ENCODE assay signal across 9 cellular contexts in genomic region chr22:46734830-46735453, GRCh38. TPM values are rescaled to one million over a fixed set of nuclear protein-coding genes. Genes with fewer than 3 reads are reported as not detected.
DNase-seq lines count a peak whose midpoint lies in the region; ATAC-seq, FAIRE-seq and TF ChIP-seq lines count a peak whose summit lies in the region.
"Had no signal": no experiment of that assay in that cellular context is flagged by ENCODE, and none has a peak within 500 bp of the region (broad histone marks: within the 10 kb centered on the region; RNA-seq: fewer than 3 reads in every experiment).

No MANE protein-coding gene starts in this region.

- H4K20me1 ChIP-seq in HepG2 (ENCODE audit: insufficient read depth, low read length), result peaks cover 18% of the 10 kb centered on the region

- no TSS peak for BruUV-seq in HepG2 (replicated peaks; lab: Mats Ljungman, UMichigan)

- no peak overlapping the region for H2AFZ ChIP-seq in HepG2 (ENCODE audit: low read length)

- TF ChIP-seq CTCF in HepG2 (CRISPR knock-in tag; IDR thresholded peaks at IDR 0.05), result no peak

- intact Hi-C loops in HepG2 (cut with micrococcal nuclease; ENCODE audit: unreplicated experiment), result loop anchor here (10.0 kb wide), 1 partner anchor 160 kb away; no protein-coding TSS in a partner anchor

- no peak for ATAC-seq in GM18505 (IDR thresholded peaks at IDR 0.05; ENCODE audit: unreplicated experiment)
- no peak for ATAC-seq in HepG2
- no peak for ATAC-seq in HG02884 (IDR thresholded peaks at IDR 0.05; ENCODE audit: unreplicated experiment)

- peak overlapping the region; percentile 87 for H3K4me2 ChIP-seq in HepG2 (ENCODE audit: low read depth, low read length)
- H3K4me2 ChIP-seq: KMS-11 had no signal

- peak overlapping the region in 1 of 3 experiments; percentile 79; a peak in 1 of 6 replicates for H3K4me3 ChIP-seq in HepG2 (replicated peaks in 1 of 3; ENCODE audit: insufficient read depth in 1 of 3, low read depth in 2 of 3, low read length in 3 of 3)

- CTCF ChIA-PET in HepG2 (lab: Yijun Ruan, JAX; ENCODE audit: low intra/inter-chr PET ratio, low total read pairs), result no interaction called here

- in situ Hi-C loops in HepG2 (cut with HindIII; ENCODE audit: extremely low pct_ligation_motif_present, low pct_unique_long_range_greater_than_20kb), result no loop called here

- no peaks in the 10 kb centered on the region for H3K9me3 ChIP-seq in HepG2 (ENCODE audit: low read length)

- peak; percentile 28 for DNase-seq in RPMI8226
- DNase-seq in activated gamma-delta T cell treated with Interleukin-2 at 50 U/mL for 16 hours, result peak; percentile 64
- DNase-seq in HepG2 (ENCODE audit: low spot score), result no peak
- peak; percentile 15 to 47 (median 32) for DNase-seq in stimulated activated naive CD4-positive, alpha-beta T cell (lab: John Stamatoyannopoulos, UW)
- DNase-seq in superior temporal gyrus (ENCODE audit: extremely low spot score), result no peak
- DNase-seq in kidney glomerular epithelial cell (lab: John Stamatoyannopoulos, UW), result no peak

- no peak overlapping the region for H3K27ac ChIP-seq in HepG2 (ENCODE audit: extremely low read length, insufficient read depth, low read length)
- H3K27ac ChIP-seq: KMS-11 had no signal

- TF ChIP-seq RAD21 in HepG2 (CRISPR knock-in tag; IDR thresholded peaks at IDR 0.05), result no peak

- TF ChIP-seq POLR2A in GM18505 (IDR thresholded peaks at IDR 0.05; ENCODE audit: borderline replicate concordance, extremely low read depth, insufficient read depth, insufficient read length) (peak; percentile 55), HepG2 (IDR thresholded peaks at IDR 0.05; ENCODE audit: insufficient read depth in 1 of 2, low read depth in 2 of 2, low read length in 2 of 2) (no peak)

- H3K4me1 ChIP-seq in HepG2 (ENCODE audit: insufficient read depth, low read length), result peaks cover 76% of the 10 kb centered on the region

- WGBS in HepG2 (ENCODE audit: low lambda C conversion rate), result 79% methylated on average over 12 of the region's 12 CpGs

- no peaks in the 10 kb centered on the region; a peak in 1 of 5 replicates for H3K27me3 ChIP-seq in HepG2 (ENCODE audit: control insufficient read depth in 1 of 2, insufficient read depth in 2 of 2, low read length in 2 of 2)

- peaks cover 56% of the 10 kb centered on the region for H3K79me2 ChIP-seq in HepG2 (ENCODE audit: insufficient read depth, low read length)

- no peak for TF ChIP-seq EP300 in HepG2 (IDR thresholded peaks at IDR 0.05; ENCODE audit: low read depth in 2 of 2, low read length in 2 of 2)
- no peak for TF ChIP-seq EP300 in HepG2 (CRISPR knock-in tag; IDR thresholded peaks at IDR 0.05; ENCODE audit: borderline replicate concordance)

- POLR2A ChIA-PET in HepG2 (lab: Yijun Ruan, JAX), result interaction anchor here (1.4 kb wide), 3 partner anchors 19 to 28 kb away, joined by 4 to 7 read pairs (median 5); partner anchors contain the start of gene TBC1D22A

- H3K9ac ChIP-seq in HepG2 (ENCODE audit: insufficient read depth, low read depth, low read length), result peak overlapping the region; percentile 81
- H3K9ac ChIP-seq: KMS-11 had no signal

- no peak for FAIRE-seq in HepG2 (lab: Jason Lieb, UNC)

- peaks cover 0 to 3% of the 10 kb centered on the region in 2 experiments; a peak in 1 of 5 replicates for H3K36me3 ChIP-seq in HepG2 (replicated peaks in 1 of 2; ENCODE audit: control insufficient read depth in 1 of 2, insufficient read depth in 2 of 2, low read length in 2 of 2)

TF ChIP-seq in HepG2, 621 proteins besides CTCF, POLR2A, EP300 and RAD21 (continues in another document):
- peak; percentile 26 for TF ChIP-seq ZNF687 (CRISPR knock-in tag; IDR thresholded peaks at IDR 0.05)

RNA-seq across cellular contexts. Expression of gene CERK, which starts 3.1 kb away (rescaled TPM):
- 40.3 and 41.8 TPM in 2 replicates for total RNA-seq in HepG2 (2016; rRNA removed; fragmentation: Illumina TruSeq; extraction: Trizol)
- total RNA-seq in HepG2 (2016; cell fraction: cytosol; rRNA removed; fragmentation: Illumina TruSeq; extraction: Trizol; ENCODE audit: low read depth), result 33.8 and 34.8 TPM in 2 replicates
- 36.2 and 38.6 TPM in 2 replicates for total RNA-seq in HepG2 (2016; cell fraction: insoluble cytoplasmic fraction; rRNA removed; fragmentation: Illumina TruSeq; extraction: Trizol)
- total RNA-seq in HepG2 (2016; cell fraction: membrane; rRNA removed; fragmentation: Illumina TruSeq; extraction: Trizol), result 63.0 and 65.4 TPM in 2 replicates
- total RNA-seq in HepG2 (2016; cell fraction: nucleus; rRNA removed; fragmentation: Illumina TruSeq; extraction: Trizol), result 26.0 and 34.7 TPM in 2 replicates
- polyA plus RNA-seq in HepG2 (2011; rRNA removed), result 41.9 and 49.5 TPM in 2 replicates
- polyA plus RNA-seq in HepG2 (2011; cell fraction: cytosol; rRNA removed), result 38.6 and 42.2 TPM in 2 replicates
- polyA plus RNA-seq in HepG2 (2011; cell fraction: nucleus; rRNA removed), result 42.7 and 45.1 TPM in 2 replicates
- 38.6 and 44.4 TPM in 2 replicates for polyA plus RNA-seq in HepG2 (2012)
- 31.4 and 34.6 TPM in 2 replicates for polyA plus RNA-seq in HepG2 (2016; cell fraction: cytosol; fragmentation: Illumina TruSeq; extraction: Trizol; ENCODE audit: low read depth)
- 32.4 and 37.2 TPM in 2 replicates for polyA plus RNA-seq in HepG2 (2016; cell fraction: insoluble cytoplasmic fraction; fragmentation: Illumina TruSeq; extraction: Trizol; ENCODE audit: low read depth)
- 47.9 and 48.5 TPM in 2 replicates for polyA plus RNA-seq in HepG2 (2016; cell fraction: membrane; fragmentation: Illumina TruSeq; extraction: Trizol; ENCODE audit: low read depth)
- polyA plus RNA-seq in HepG2 (2016; cell fraction: nucleus; fragmentation: Illumina TruSeq; extraction: Trizol; ENCODE audit: insufficient read depth, low read depth), result 42.2 and 46.3 TPM in 2 replicates
- 29.1 and 59.9 TPM in 2 replicates for polyA minus RNA-seq in HepG2 (2011; rRNA and poly(A)+ RNA removed; ENCODE audit: low replicate concordance)
- polyA minus RNA-seq in HepG2 (2011; cell fraction: cytosol; rRNA and poly(A)+ RNA removed), result 26.6 and 33.8 TPM in 2 replicates
- polyA minus RNA-seq in HepG2 (2011; cell fraction: nucleus; rRNA and poly(A)+ RNA removed), result 39.4 and 41.5 TPM in 2 replicates

RNA-seq across cellular contexts. Expression of gene TBC1D22A, which starts 27.5 kb away (rescaled TPM):
- 17.3 and 17.6 TPM in 2 replicates for total RNA-seq in HepG2 (2016; rRNA removed; fragmentation: Illumina TruSeq; extraction: Trizol)
- 13.6 and 13.8 TPM in 2 replicates for total RNA-seq in HepG2 (2016; cell fraction: cytosol; rRNA removed; fragmentation: Illumina TruSeq; extraction: Trizol; ENCODE audit: low read depth)
- total RNA-seq in HepG2 (2016; cell fraction: insoluble cytoplasmic fraction; rRNA removed; fragmentation: Illumina TruSeq; extraction: Trizol), result 14.5 and 18.0 TPM in 2 replicates
- 15.2 and 19.7 TPM in 2 replicates for total RNA-seq in HepG2 (2016; cell fraction: membrane; rRNA removed; fragmentation: Illumina TruSeq; extraction: Trizol)
- total RNA-seq in HepG2 (2016; cell fraction: nucleus; rRNA removed; fragmentation: Illumina TruSeq; extraction: Trizol), result 11.0 and 13.2 TPM in 2 replicates
- polyA plus RNA-seq in HepG2 (2011; rRNA removed), result 17.5 and 18.0 TPM in 2 replicates
- 16.4 and 18.2 TPM in 2 replicates for polyA plus RNA-seq in HepG2 (2011; cell fraction: cytosol; rRNA removed)
- 14.2 and 18.7 TPM in 2 replicates for polyA plus RNA-seq in HepG2 (2011; cell fraction: nucleus; rRNA removed)
- 12.4 and 15.2 TPM in 2 replicates for polyA plus RNA-seq in HepG2 (2012)
- polyA plus RNA-seq in HepG2 (2016; cell fraction: cytosol; fragmentation: Illumina TruSeq; extraction: Trizol; ENCODE audit: low read depth), result 7.7 and 9.5 TPM in 2 replicates
- polyA plus RNA-seq in HepG2 (2016; cell fraction: insoluble cytoplasmic fraction; fragmentation: Illumina TruSeq; extraction: Trizol; ENCODE audit: low read depth), result 17.3 and 21.6 TPM in 2 replicates
- 14.3 and 16.8 TPM in 2 replicates for polyA plus RNA-seq in HepG2 (2016; cell fraction: membrane; fragmentation: Illumina TruSeq; extraction: Trizol; ENCODE audit: low read depth)
- 13.4 and 13.5 TPM in 2 replicates for polyA plus RNA-seq in HepG2 (2016; cell fraction: nucleus; fragmentation: Illumina TruSeq; extraction: Trizol; ENCODE audit: insufficient read depth, low read depth)
- polyA minus RNA-seq in HepG2 (2011; rRNA and poly(A)+ RNA removed; ENCODE audit: low replicate concordance), result 14.2 and 23.5 TPM in 2 replicates
- 11.9 and 12.0 TPM in 2 replicates for polyA minus RNA-seq in HepG2 (2011; cell fraction: cytosol; rRNA and poly(A)+ RNA removed)
- polyA minus RNA-seq in HepG2 (2011; cell fraction: nucleus; rRNA and poly(A)+ RNA removed), result 21.5 and 22.0 TPM in 2 replicates

Comparison
In these comparisons a context has a peak if more than half of its experiments do, and no peak if none do; other contexts are left out.
1. DNase-seq: peak in RPMI8226 (single experiment), activated gamma-delta T cell treated with Interleukin-2 at 50 U/mL for 16 hours (single experiment) and stimulated activated naive CD4-positive, alpha-beta T cell (6 of 6); none in HepG2 (single experiment), superior temporal gyrus (single experiment) and kidney glomerular epithelial cell (single experiment).